ENCODE assay signal across 18 cellular contexts in genomic region chr10:58438340-58438739, GRCh38. TPM values are rescaled to one million over a fixed set of nuclear protein-coding genes. Genes with fewer than 3 reads are reported as not detected.
A peak's percentile ranks its signal among the peaks of the same experiment; 100 is the strongest.
DNase-seq lines count a peak whose midpoint lies in the region; ATAC-seq and TF ChIP-seq lines count a peak whose summit lies in the region.
"Had no signal": no experiment of that assay in that cellular context is flagged by ENCODE, and none has a peak within 500 bp of the region (broad histone marks: within the 10 kb centered on the region; RNA-seq: fewer than 3 reads in every experiment).

No MANE protein-coding gene starts in this region.

- DNase-seq in HFFc6 = peak; percentile 68
- DNase-seq in astrocyte of the spinal cord (ENCODE audit: low read depth, low spot score) = peak; percentile 63
- no peak for DNase-seq in thoracic aorta (ENCODE audit: low spot score)
- DNase-seq in mucosa of descending colon = no peak
- DNase-seq in GM10248 (ENCODE audit: extremely low spot score) = no peak
- no peak for DNase-seq in COLO829 (ENCODE audit: low spot score)
- DNase-seq: activated CD4-positive, alpha-beta T cell treated with anti-CD3 and anti-CD28 coated beads, Interleukin-2, amount 10 ng/mL, durations not matched to agents 24 days and 14 days; activated T-cell treated with anti-CD3 and anti-CD28 coated beads, Interleukin-2, amount 50 U/mL, for 48 hours; anterior cingulate cortex; Caco-2; effector memory CD8-positive, alpha-beta T cell; NCI-H146; NCI-H524 treated with DMSO at 0.1 percent for 48 hours; nucleus accumbens had no signal

- no peaks in the 10 kb centered on the region for H3K36me3 ChIP-seq in gastroesophageal sphincter
- H3K36me3 ChIP-seq in thoracic aorta = no peaks in the 10 kb centered on the region
- no peaks in the 10 kb centered on the region for H3K36me3 ChIP-seq in mucosa of descending colon (ENCODE audit: low read depth)

- TF ChIP-seq POLR2A in gastroesophageal sphincter (IDR thresholded peaks at IDR 0.05) = no peak

- peak overlapping the region; percentile 56 for H3K4me3 Mint-ChIP-seq in HFFc6
- H3K4me3 Mint-ChIP-seq: activated CD4-positive, alpha-beta T cell treated with anti-CD3 and anti-CD28 coated beads, Interleukin-2, amount 10 ng/mL, durations not matched to agents 24 days and 14 days; effector memory CD8-positive, alpha-beta T cell; T-helper 2 cell treated with Interferon-gamma antibody and Interleukin-4, amounts not matched to agents 5 μg/mL and 100 μg/mL, for 36 hours had no signal

- peak; percentile 28 for ATAC-seq in gastroesophageal sphincter
- no peak for ATAC-seq in thoracic aorta (ENCODE audit: insufficient number of reproducible peaks, low FRiP score, low read depth)
- no peak for ATAC-seq in mucosa of descending colon
- no peak for ATAC-seq in GM18502 (IDR thresholded peaks at IDR 0.05; ENCODE audit: poor library complexity, unreplicated experiment)
- ATAC-seq: effector memory CD8-positive, alpha-beta T cell; K562 had no signal

- TF ChIP-seq EP300 in gastroesophageal sphincter (IDR thresholded peaks at IDR 0.05) = no peak

- CTCF ChIA-PET in GM10248 (lab: Yijun Ruan, JAX) = no interaction called here

- peak overlapping the region; percentile 55 for H3K27ac Mint-ChIP-seq in HFFc6
- H3K27ac Mint-ChIP-seq: activated CD4-positive, alpha-beta T cell treated with anti-CD3 and anti-CD28 coated beads, Interleukin-2, amount 10 ng/mL, durations not matched to agents 24 days and 14 days; effector memory CD8-positive, alpha-beta T cell; T-helper 2 cell treated with Interferon-gamma antibody and Interleukin-4, amounts not matched to agents 5 μg/mL and 100 μg/mL, for 36 hours had no signal

- TF ChIP-seq CTCF in HFFc6 (IDR thresholded peaks at IDR 0.05) (no peak), astrocyte of the spinal cord (IDR thresholded peaks at IDR 0.05; ENCODE audit: low read depth, low read length) (no peak), gastroesophageal sphincter (IDR thresholded peaks at IDR 0.05) (no peak), thoracic aorta (IDR thresholded peaks at IDR 0.05) (no peak), mucosa of descending colon (IDR thresholded peaks at IDR 0.05) (no peak), GM10248 (IDR thresholded peaks at IDR 0.05; ENCODE audit: control extremely low read depth, extremely low read depth, low read depth, missing control alignments) (no peak)

- in situ Hi-C loops in astrocyte of the spinal cord (cut with HindIII; ENCODE audit: low sequenced_read_pairs) = no loop called here

- H3K4me3 ChIP-seq in astrocyte of the spinal cord (ENCODE audit: low read depth, low read length) (no peak overlapping the region), gastroesophageal sphincter (no peak overlapping the region), thoracic aorta (peak overlapping the region; percentile 28), mucosa of descending colon (no peak overlapping the region)
- H3K4me3 ChIP-seq: K562 had no signal

- no peaks in the 10 kb centered on the region for H3K27me3 Mint-ChIP-seq in HFFc6 (ENCODE audit: insufficient read depth)

- H3K36me3 Mint-ChIP-seq in HFFc6 (ENCODE audit: low read depth) = peaks cover 18% of the 10 kb centered on the region

- peaks cover 18% of the 10 kb centered on the region for H3K9me3 Mint-ChIP-seq in HFFc6
- H3K9me3 Mint-ChIP-seq: T-helper 2 cell treated with Interferon-gamma antibody and Interleukin-4, amounts not matched to agents 5 μg/mL and 100 μg/mL, for 36 hours had no signal

- H3K27ac ChIP-seq in gastroesophageal sphincter = no peak overlapping the region
- peak overlapping the region in 1 of 2 donors; percentile 19 for H3K27ac ChIP-seq in thoracic aorta

- 51 to 60% methylated on average over 2 of the region's 2 CpGs for WGBS in gastroesophageal sphincter (ENCODE audit: low coverage in 1 of 2), 2 donors

- peaks cover 0 to 21% (median 0%) of the 10 kb centered on the region in 3 donors for H3K4me1 ChIP-seq in gastroesophageal sphincter
- H3K4me1 ChIP-seq in thoracic aorta (ENCODE audit: control insufficient read depth in 1 of 2, low read depth in 2 of 2) = peaks cover 17 to 26% of the 10 kb centered on the region in 2 donors
- no peaks in the 10 kb centered on the region for H3K4me1 ChIP-seq in mucosa of descending colon (ENCODE audit: low read depth)

- H3K9me3 ChIP-seq in gastroesophageal sphincter (no peaks in the 10 kb centered on the region), thoracic aorta (no peaks in the 10 kb centered on the region), mucosa of descending colon (no peaks in the 10 kb centered on the region)
- H3K9me3 ChIP-seq: Caco-2 had no signal

- H3K4me1 Mint-ChIP-seq in HFFc6 (ENCODE audit: low read depth) = peaks cover 69% of the 10 kb centered on the region

- H3K27me3 ChIP-seq in gastroesophageal sphincter (no peaks in the 10 kb centered on the region), thoracic aorta (replicated peaks; ENCODE audit: insufficient read depth) (no peaks in the 10 kb centered on the region)

- POLR2A ChIA-PET in GM10248 (lab: Yijun Ruan, JAX) = no interaction called here

- intact Hi-C loops in mucosa of descending colon (cut with DNase I, micrococcal nuclease) = no loop called here

RNA-seq across cellular contexts. Expression of gene TFAM, which starts 53.1 kb away (rescaled TPM):
- 10 to 100 TPM; 21.4 to 27.1 (median 26.0) TPM for total RNA-seq in HFFc6 (2021; fragmentation: NEBNext Ultra II Directional; extraction: Animal tissue kit (Norgen Biotek cat#: 25700))
- total RNA-seq in gastroesophageal sphincter = 10 to 100 TPM; 17.5 to 29.1 (median 21.2) TPM
- 10 to 100 TPM in 1 of 2 donors, 1 to 10 TPM in 1; 9.2 to 26.2 TPM for total RNA-seq in thoracic aorta
- total RNA-seq in mucosa of descending colon = 10 to 100 TPM; 26.5 to 36.7 (median 30.8) TPM

Comparison
In these comparisons a context has a peak if more than half of its experiments do, and no peak if none do; other contexts are left out.
1. DNase-seq: peak in HFFc6 (single experiment) and astrocyte of the spinal cord (single experiment); none in thoracic aorta (single experiment), mucosa of descending colon (0 of 3), GM10248 (single experiment) and COLO829 (single experiment).